ENCODE assay signal across 1 cellular context in the genomic region with DNA sequence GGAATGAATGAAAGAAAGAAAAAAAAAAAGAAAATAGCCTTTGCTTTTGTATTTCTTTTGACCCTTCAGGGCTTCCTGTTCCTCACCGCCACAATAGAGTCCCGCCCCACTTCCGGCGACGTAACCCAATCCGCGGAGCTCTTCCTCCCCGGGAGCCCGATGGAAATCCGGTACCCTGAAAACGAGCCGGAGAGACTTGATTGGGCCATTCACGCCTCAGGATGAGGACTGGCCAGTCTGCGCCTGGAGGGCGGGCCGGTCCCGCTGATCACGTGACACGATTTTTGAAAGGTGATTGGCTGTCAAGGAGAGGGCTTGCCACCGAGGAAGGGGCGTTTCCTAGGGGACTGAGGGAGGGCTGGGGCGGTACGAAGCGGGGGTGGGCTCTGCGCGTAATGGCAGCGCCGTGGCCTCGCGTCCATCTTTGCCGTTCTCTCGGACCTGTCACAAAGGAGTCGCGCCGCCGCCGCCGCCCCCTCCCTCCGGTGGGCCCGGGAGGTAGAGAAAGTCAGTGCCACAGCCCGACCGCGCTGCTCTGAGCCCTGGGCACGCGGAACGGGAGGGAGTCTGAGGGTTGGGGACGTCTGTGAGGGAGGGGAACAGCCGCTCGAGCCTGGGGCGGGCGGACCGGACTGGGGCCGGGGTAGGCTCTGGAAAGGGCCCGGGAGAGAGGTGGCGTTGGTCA.
TF ChIP-seq lines count a peak whose summit lies in the region.

PSME3IP1 (minus strand) TSS at position 95 of the 685 bp plus-strand sequence. CDS start 12,185 bp downstream, outside the sequence.
RSPRY1 (plus strand) TSS at position 385 of the 685 bp plus-strand sequence. CDS start 18,330 bp downstream, outside the sequence.

TF ChIP-seq in K562, 482 proteins besides CTCF, POLR2A, EP300 and RAD21 (continued from another document):
- TF ChIP-seq, protein P1, sequence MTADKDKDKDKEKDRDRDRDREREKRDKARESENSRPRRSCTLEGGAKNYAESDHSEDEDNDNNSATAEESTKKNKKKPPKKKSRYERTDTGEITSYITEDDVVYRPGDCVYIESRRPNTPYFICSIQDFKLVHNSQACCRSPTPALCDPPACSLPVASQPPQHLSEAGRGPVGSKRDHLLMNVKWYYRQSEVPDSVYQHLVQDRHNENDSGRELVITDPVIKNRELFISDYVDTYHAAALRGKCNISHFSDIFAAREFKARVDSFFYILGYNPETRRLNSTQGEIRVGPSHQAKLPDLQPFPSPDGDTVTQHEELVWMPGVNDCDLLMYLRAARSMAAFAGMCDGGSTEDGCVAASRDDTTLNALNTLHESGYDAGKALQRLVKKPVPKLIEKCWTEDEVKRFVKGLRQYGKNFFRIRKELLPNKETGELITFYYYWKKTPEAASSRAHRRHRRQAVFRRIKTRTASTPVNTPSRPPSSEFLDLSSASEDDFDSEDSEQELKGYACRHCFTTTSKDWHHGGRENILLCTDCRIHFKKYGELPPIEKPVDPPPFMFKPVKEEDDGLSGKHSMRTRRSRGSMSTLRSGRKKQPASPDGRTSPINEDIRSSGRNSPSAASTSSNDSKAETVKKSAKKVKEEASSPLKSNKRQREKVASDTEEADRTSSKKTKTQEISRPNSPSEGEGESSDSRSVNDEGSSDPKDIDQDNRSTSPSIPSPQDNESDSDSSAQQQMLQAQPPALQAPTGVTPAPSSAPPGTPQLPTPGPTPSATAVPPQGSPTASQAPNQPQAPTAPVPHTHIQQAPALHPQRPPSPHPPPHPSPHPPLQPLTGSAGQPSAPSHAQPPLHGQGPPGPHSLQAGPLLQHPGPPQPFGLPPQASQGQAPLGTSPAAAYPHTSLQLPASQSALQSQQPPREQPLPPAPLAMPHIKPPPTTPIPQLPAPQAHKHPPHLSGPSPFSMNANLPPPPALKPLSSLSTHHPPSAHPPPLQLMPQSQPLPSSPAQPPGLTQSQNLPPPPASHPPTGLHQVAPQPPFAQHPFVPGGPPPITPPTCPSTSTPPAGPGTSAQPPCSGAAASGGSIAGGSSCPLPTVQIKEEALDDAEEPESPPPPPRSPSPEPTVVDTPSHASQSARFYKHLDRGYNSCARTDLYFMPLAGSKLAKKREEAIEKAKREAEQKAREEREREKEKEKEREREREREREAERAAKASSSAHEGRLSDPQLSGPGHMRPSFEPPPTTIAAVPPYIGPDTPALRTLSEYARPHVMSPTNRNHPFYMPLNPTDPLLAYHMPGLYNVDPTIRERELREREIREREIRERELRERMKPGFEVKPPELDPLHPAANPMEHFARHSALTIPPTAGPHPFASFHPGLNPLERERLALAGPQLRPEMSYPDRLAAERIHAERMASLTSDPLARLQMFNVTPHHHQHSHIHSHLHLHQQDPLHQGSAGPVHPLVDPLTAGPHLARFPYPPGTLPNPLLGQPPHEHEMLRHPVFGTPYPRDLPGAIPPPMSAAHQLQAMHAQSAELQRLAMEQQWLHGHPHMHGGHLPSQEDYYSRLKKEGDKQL (CRISPR knock-in tag; IDR thresholded peaks at IDR 0.05; ENCODE audit: borderline replicate concordance): no peak
- TF ChIP-seq TEAD1 (CRISPR knock-in tag; IDR thresholded peaks at IDR 0.05) (no peak), BCOR (IDR thresholded peaks at IDR 0.05) (no peak), ATF6 (CRISPR knock-in tag; IDR thresholded peaks at IDR 0.05) (no peak; the same call in 1 of the 2 replicates), MIER1 (IDR thresholded peaks at IDR 0.05; ENCODE audit: low read depth) (no peak)
